ENCODE assay signal across 22 cellular contexts in genomic region chr5:16547200-16547842, GRCh38.
DNase-seq lines count a peak whose midpoint lies in the region; ATAC-seq and TF ChIP-seq lines count a peak whose summit lies in the region.
"Had no signal": no experiment of that assay in that cellular context is flagged by ENCODE, and none has a peak within 500 bp of the region (broad histone marks: within the 10 kb centered on the region; RNA-seq: fewer than 3 reads in every experiment).

No MANE protein-coding gene starts in this region.

- no peaks in the 10 kb centered on the region for H3K36me3 Mint-ChIP-seq in mesothelial cell of epicardium
- H3K36me3 Mint-ChIP-seq in osteocyte (ENCODE audit: unreplicated experiment): no peaks in the 10 kb centered on the region
- H3K36me3 Mint-ChIP-seq: activated naive CD4-positive, alpha-beta T cell treated with anti-CD3 and anti-CD28 coated beads, Interleukin-2, amount 50 U/mL, for 72 hours had no signal

- H3K27ac Mint-ChIP-seq in mesothelial cell of epicardium (peak overlapping the region; percentile 58), osteocyte (ENCODE audit: unreplicated experiment) (no peak overlapping the region)
- H3K27ac Mint-ChIP-seq: activated CD4-positive, alpha-beta T cell treated with anti-CD3 and anti-CD28 coated beads, Interleukin-2, amount 10 ng/mL, durations not matched to agents 7 days and 5 days; activated naive CD4-positive, alpha-beta T cell treated with anti-CD3 and anti-CD28 coated beads, Interleukin-2, amount 50 U/mL, for 72 hours; activated T-helper 1 cell treated with anti-CD3 and anti-CD28 coated beads, Interleukin-12 subunit alpha, Interleukin-12 subunit beta, Interleukin-2, Interleukin-4 antibody, amounts not matched to agents 30 ng/mL and 10 ng/mL and 1 ng/mL, durations not matched to agents 14 hours and 24 hours and 36 hours; CD8-positive, alpha-beta memory T cell; IgD-negative memory B cell; T-helper 17 cell had no signal

- DNase-seq in amniotic epithelial cell (ENCODE audit: low read depth) (peak; percentile 51), cardiac fibroblast (ENCODE audit: low read depth in 2 of 2) (peak; percentile 16 to 19), mesothelial cell of epicardium (ENCODE audit: low spot score in 2 of 2, unreplicated experiment in 2 of 2) (no peak), suprapubic skin (ENCODE audit: low spot score in 2 of 2) (no peak), NCI-H187 (lab: John Stamatoyannopoulos, UW) (no peak), osteocyte (ENCODE audit: extremely low spot score, unreplicated experiment) (no peak)
- DNase-seq: activated CD4-positive, alpha-beta T cell treated with anti-CD3 and anti-CD28 coated beads, Interleukin-2, amount 10 ng/mL, durations not matched to agents 7 days and 5 days; CD8-positive, alpha-beta memory T cell; dermis blood vessel endothelial cell; NCI-H1436; NCI-H524 treated with DMSO at 0.1 percent for 48 hours; T-helper 17 cell had no signal

- peaks cover 3% of the 10 kb centered on the region for H3K9me3 Mint-ChIP-seq in mesothelial cell of epicardium
- no peaks in the 10 kb centered on the region for H3K9me3 Mint-ChIP-seq in osteocyte (ENCODE audit: unreplicated experiment)
- H3K9me3 Mint-ChIP-seq: activated CD4-positive, alpha-beta T cell treated with anti-CD3 and anti-CD28 coated beads, Interleukin-2, amount 10 ng/mL, durations not matched to agents 7 days and 5 days; activated naive CD4-positive, alpha-beta T cell treated with anti-CD3 and anti-CD28 coated beads, Interleukin-2, amount 50 U/mL, for 72 hours; activated T-helper 1 cell treated with anti-CD3 and anti-CD28 coated beads, Interleukin-12 subunit alpha, Interleukin-12 subunit beta, Interleukin-2, Interleukin-4 antibody, amounts not matched to agents 30 ng/mL and 10 ng/mL and 1 ng/mL, durations not matched to agents 14 hours and 24 hours and 36 hours; CD8-positive, alpha-beta memory T cell; IgD-negative memory B cell had no signal

- TF ChIP-seq CTCF in cardiac fibroblast (IDR thresholded peaks at IDR 0.05; ENCODE audit: low read depth, low read length) (no peak), mesothelial cell of epicardium (IDR thresholded peaks at IDR 0.05; ENCODE audit: unreplicated experiment) (no peak), suprapubic skin (IDR thresholded peaks at IDR 0.05) (no peak), osteocyte (IDR thresholded peaks at IDR 0.05) (no peak)

- ATAC-seq in GM18502 (IDR thresholded peaks at IDR 0.05; ENCODE audit: poor library complexity, unreplicated experiment): no peak
- ATAC-seq: activated naive CD4-positive, alpha-beta T cell treated with anti-CD3 and anti-CD28 coated beads, Interleukin-2, amount 50 U/mL, for 72 hours; GM12878; HCT116; Panc1; sciatic nerve; T-helper 17 cell had no signal

- H3K4me1 Mint-ChIP-seq in mesothelial cell of epicardium: peaks cover 6% of the 10 kb centered on the region
- H3K4me1 Mint-ChIP-seq in osteocyte (ENCODE audit: unreplicated experiment): peaks cover 9% of the 10 kb centered on the region

- no peaks in the 10 kb centered on the region for H3K27me3 ChIP-seq in suprapubic skin
- H3K27me3 ChIP-seq: breast epithelium had no signal

- peaks cover 23% of the 10 kb centered on the region for H3K4me1 ChIP-seq in suprapubic skin
- H3K4me1 ChIP-seq: breast epithelium had no signal

- 56% methylated on average over 8 of the region's 8 CpGs for WGBS in suprapubic skin

- no peak for TF ChIP-seq EP300 in suprapubic skin (IDR thresholded peaks at IDR 0.05)

- no peaks in the 10 kb centered on the region for H3K9me3 ChIP-seq in suprapubic skin
- H3K9me3 ChIP-seq: breast epithelium, thoracic aorta had no signal

- H3K4me3 ChIP-seq in cardiac fibroblast (replicated peaks in 1 of 2; ENCODE audit: low read depth in 2 of 2, low read length in 2 of 2) (no peak overlapping the region), suprapubic skin (no peak overlapping the region)
- H3K4me3 ChIP-seq: breast epithelium, GM12878, thoracic aorta had no signal

- no peak overlapping the region for H3K4me3 Mint-ChIP-seq in mesothelial cell of epicardium
- no peak overlapping the region for H3K4me3 Mint-ChIP-seq in osteocyte (ENCODE audit: unreplicated experiment)
- H3K4me3 Mint-ChIP-seq: activated CD4-positive, alpha-beta T cell treated with anti-CD3 and anti-CD28 coated beads, Interleukin-2, amount 10 ng/mL, durations not matched to agents 7 days and 5 days; activated T-helper 1 cell treated with anti-CD3 and anti-CD28 coated beads, Interleukin-12 subunit alpha, Interleukin-12 subunit beta, Interleukin-2, Interleukin-4 antibody, amounts not matched to agents 30 ng/mL and 10 ng/mL and 1 ng/mL, durations not matched to agents 14 hours and 24 hours and 36 hours; CD8-positive, alpha-beta memory T cell; IgD-negative memory B cell; T-helper 17 cell had no signal

- H3K27ac ChIP-seq in suprapubic skin: peak overlapping the region; percentile 52
- H3K27ac ChIP-seq: breast epithelium had no signal

- H3K27me3 Mint-ChIP-seq in mesothelial cell of epicardium (ENCODE audit: low read depth) (no peaks in the 10 kb centered on the region), osteocyte (ENCODE audit: unreplicated experiment) (peaks cover 10% of the 10 kb centered on the region)
- H3K27me3 Mint-ChIP-seq: activated CD4-positive, alpha-beta T cell treated with anti-CD3 and anti-CD28 coated beads, Interleukin-2, amount 10 ng/mL, durations not matched to agents 7 days and 5 days; CD8-positive, alpha-beta memory T cell; T-helper 17 cell had no signal

- TF ChIP-seq POLR2A in suprapubic skin (IDR thresholded peaks at IDR 0.05): no peak

- no peaks in the 10 kb centered on the region for H3K36me3 ChIP-seq in suprapubic skin
- H3K36me3 ChIP-seq: breast epithelium, thoracic aorta had no signal

Comparison
In these comparisons a context has a peak if more than half of its experiments do, and no peak if none do; other contexts are left out.
1. DNase-seq: peak in amniotic epithelial cell (single experiment) and cardiac fibroblast (2 of 2); none in mesothelial cell of epicardium (0 of 2), suprapubic skin (0 of 2), NCI-H187 (0 of 2) and osteocyte (single experiment).